ENCODE assay signal across 10 cellular contexts in genomic region chr11:72741849-72742521, GRCh38. TPM values are rescaled to one million over a fixed set of nuclear protein-coding genes. Genes with fewer than 3 reads are reported as not detected.
A peak's percentile ranks its signal among the peaks of the same experiment; 100 is the strongest.
DNase-seq lines count a peak whose midpoint lies in the region; ATAC-seq, FAIRE-seq and TF ChIP-seq lines count a peak whose summit lies in the region.
"Had no signal": no experiment of that assay in that cellular context is flagged by ENCODE, and none has a peak within 500 bp of the region (broad histone marks: within the 10 kb centered on the region; RNA-seq: fewer than 3 reads in every experiment).

No MANE protein-coding gene starts in this region.

- H2AK5ac ChIP-seq in neuronal stem cell (ENCODE audit: low read depth, low read length) = peak overlapping the region; percentile 60

- no peak for TF ChIP-seq POLR2A in GM12891 (IDR thresholded peaks at IDR 0.05; ENCODE audit: low read depth, low read length)

- H3K4me3 ChIP-seq in neuronal stem cell (ENCODE audit: low read length in 2 of 2) = no peak overlapping the region
- H3K4me3 ChIP-seq: coronary artery, MG63 had no signal

- H3K14ac ChIP-seq in neuronal stem cell (ENCODE audit: low read length) = no peak overlapping the region

- H3K4ac ChIP-seq in neuronal stem cell (ENCODE audit: low read length) = no peak overlapping the region

- ATAC-seq in GM21825 (IDR thresholded peaks at IDR 0.05; ENCODE audit: unreplicated experiment) = no peak

- peak overlapping the region; percentile 31 for H2BK15ac ChIP-seq in neuronal stem cell (ENCODE audit: low read length)

- WGBS in neuronal stem cell (ENCODE audit: extremely low coverage in 2 of 2, insufficient read length in 2 of 2, insufficient replicate concordance in 1 of 2), 2 donors = no CpG with 5 or more reads among the region's 7 CpGs

- FAIRE-seq in GM12891 (lab: Jason Lieb, UNC) = peak; percentile 35

- H3K18ac ChIP-seq in neuronal stem cell (ENCODE audit: low read length) = peak overlapping the region; percentile 77

- H3K4me2 ChIP-seq in neuronal stem cell (ENCODE audit: insufficient read depth, low read length, poor library complexity, severe bottlenecking) = no peak overlapping the region

- H2AFZ ChIP-seq in neuronal stem cell (ENCODE audit: low read length) = peak overlapping the region; percentile 85

- peaks cover 5 to 9% of the 10 kb centered on the region in 2 donors for H3K4me1 ChIP-seq in neuronal stem cell (ENCODE audit: control insufficient read depth in 2 of 2, insufficient read depth in 1 of 2, low read depth in 1 of 2, low read length in 2 of 2)

- peak overlapping the region; percentile 75 for H4K91ac ChIP-seq in neuronal stem cell (ENCODE audit: low read depth, low read length, poor library complexity)

- H3K23ac ChIP-seq in neuronal stem cell (ENCODE audit: low read depth, low read length, poor library complexity) = peak overlapping the region; percentile 49

- peak overlapping the region; percentile 46 for H2BK5ac ChIP-seq in neuronal stem cell (ENCODE audit: low read length)

- H4K8ac ChIP-seq in neuronal stem cell (ENCODE audit: low read depth, low read length) = no peak overlapping the region

- H3K27me3 ChIP-seq in neuronal stem cell (ENCODE audit: control insufficient read depth in 3 of 3, insufficient read depth in 3 of 3, low read depth in 1 of 3, low read length in 3 of 3) = no peaks in the 10 kb centered on the region
- H3K27me3 ChIP-seq: MG63 had no signal

- peaks cover 7% of the 10 kb centered on the region for H3K79me1 ChIP-seq in neuronal stem cell (ENCODE audit: low read depth, low read length)

- H2BK120ac ChIP-seq in neuronal stem cell (ENCODE audit: low read depth, low read length) = no peak overlapping the region

- H2BK12ac ChIP-seq in neuronal stem cell (ENCODE audit: low read length) = no peak overlapping the region

- no peaks in the 10 kb centered on the region for H3K36me3 ChIP-seq in neuronal stem cell (replicated peaks in 1 of 2; ENCODE audit: control insufficient read depth in 2 of 2, insufficient read depth in 2 of 2, low read length in 2 of 2)
- H3K36me3 ChIP-seq: MG63 had no signal

- no peaks in the 10 kb centered on the region for H3K9me3 ChIP-seq in neuronal stem cell (replicated peaks in 1 of 2; ENCODE audit: control insufficient read depth in 2 of 2, insufficient read depth in 1 of 2, low read depth in 1 of 2, low read length in 2 of 2)
- H3K9me3 ChIP-seq: MG63 had no signal

- DNase-seq in GM12891 (ENCODE audit: insufficient read length, low spot score) (no peak), NCI-H226 (peak; percentile 28), epithelial cell of prostate (ENCODE audit: low read depth, low spot score) (no peak), neuronal stem cell (ENCODE audit: low spot score) (no peak), RKO (ENCODE audit: low spot score) (no peak), T-helper 9 cell (no peak), H4 (ENCODE audit: low spot score) (no peak)
- DNase-seq: MG63 had no signal

- no peak overlapping the region for H3K9ac ChIP-seq in neuronal stem cell (ENCODE audit: low read depth, low read length, poor library complexity)

- H3K27ac ChIP-seq in epithelial cell of prostate = peak overlapping the region; percentile 46
- no peak overlapping the region for H3K27ac ChIP-seq in neuronal stem cell (replicated peaks; ENCODE audit: low read length)

TF ChIP-seq in GM12891, 5 proteins besides CTCF, POLR2A, EP300 and RAD21:
- TF ChIP-seq POLR2AphosphoS5 (IDR thresholded peaks at IDR 0.05; ENCODE audit: low read depth, low read length) (no peak), SPI1 (IDR thresholded peaks at IDR 0.05; ENCODE audit: low read depth, low read length) (no peak), POU2F2 (IDR thresholded peaks at IDR 0.05; ENCODE audit: low read depth, low read length) (no peak), PAX5 (IDR thresholded peaks at IDR 0.05; ENCODE audit: insufficient read depth, low read length, severe bottlenecking) (no peak), TAF1 (IDR thresholded peaks at IDR 0.05; ENCODE audit: low read depth, low read length) (no peak)
TF ChIP-seq in GM12891: peak in this region for 0.

RNA-seq across cellular contexts. Expression of gene ARAP1, which starts 10.2 kb away (rescaled TPM):
- 55.4 TPM for polyA plus RNA-seq in GM12891 (2012; ENCODE audit: low read depth, missing spikeins)
- 15.2 TPM for polyA plus RNA-seq in neuronal stem cell (2013, experiment 1 of 2)
- 15.9 TPM for polyA plus RNA-seq in neuronal stem cell (2013, experiment 2 of 2)
- total RNA-seq in H4 (2014; rRNA removed; shearing (Covaris generic)) = 17.7 and 20.1 TPM in 2 replicates

RNA-seq across cellular contexts. Expression of gene STARD10, which starts 51.9 kb away (rescaled TPM):
- 23.1 TPM for polyA plus RNA-seq in GM12891 (2012; ENCODE audit: low read depth, missing spikeins)
- 19.9 TPM for polyA plus RNA-seq in neuronal stem cell (2013, experiment 1 of 2)
- polyA plus RNA-seq in neuronal stem cell (2013, experiment 2 of 2) = 17.9 TPM
- 23.2 and 25.1 TPM in 2 replicates for total RNA-seq in H4 (2014; rRNA removed; shearing (Covaris generic))
